In genomic region chr16:10408824-10409381, GRCh38 we compare ENCODE assay signal across 22 cellular contexts. TPM values are rescaled to one million over a fixed set of nuclear protein-coding genes. Genes with fewer than 3 reads are reported as not detected.
DNase-seq lines count a peak whose midpoint lies in the region; ATAC-seq, FAIRE-seq and TF ChIP-seq lines count a peak whose summit lies in the region.
"Had no signal": no experiment of that assay in that cellular context is flagged by ENCODE, and none has a peak within 500 bp of the region (broad histone marks: within the 10 kb centered on the region; RNA-seq: fewer than 3 reads in every experiment).

No MANE protein-coding gene starts in this region.

- ATAC-seq in natural killer cell treated with Interleukin-12 subunit alpha and Interleukin-12 subunit beta and Interleukin-15 and Interleukin-18, amount 100 ng/mL, for 72 hours = no peak
- ATAC-seq in Right ventricle myocardium inferior (no peak), HG02571 (IDR thresholded peaks at IDR 0.05; ENCODE audit: unreplicated experiment) (no peak)
- ATAC-seq: heart left ventricle; naive thymus-derived CD4-positive, alpha-beta T cell; stimulated activated memory B cell treated with anti-CD40 and anti-IgM and Interleukin-4, amounts not matched to agents 10 μg/mL and 1 μg/mL and 100 μg/mL, for 72 hours had no signal

- WGBS in mammary epithelial cell (ENCODE audit: low coverage, missing lambda C conversion rate) = 73% methylated on average over 8 of the region's 8 CpGs

- H3K27me3 Mint-ChIP-seq in MCF 10A (ENCODE audit: insufficient read depth, unreplicated experiment) = no peaks in the 10 kb centered on the region
- H3K27me3 Mint-ChIP-seq in natural killer cell treated with Interleukin-12 subunit alpha and Interleukin-12 subunit beta and Interleukin-15 and Interleukin-18, amount 100 ng/mL, for 72 hours = no peaks in the 10 kb centered on the region
- H3K27me3 Mint-ChIP-seq: activated CD4-positive, alpha-beta T cell treated with anti-CD3 and anti-CD28 coated beads, Interleukin-2, amount 10 ng/mL, durations not matched to agents 7 days and 5 days; activated naive CD4-positive, alpha-beta T cell treated with anti-CD3 and anti-CD28 coated beads, Interleukin-2, amount 50 U/mL, for 24 hours; central memory CD8-positive, alpha-beta T cell; IgD-negative memory B cell; naive thymus-derived CD4-positive, alpha-beta T cell; stimulated activated memory B cell treated with anti-CD40 and anti-IgM and Interleukin-4, amounts not matched to agents 10 μg/mL and 1 μg/mL and 100 μg/mL, for 72 hours had no signal

- no peaks in the 10 kb centered on the region for H3K4me1 Mint-ChIP-seq in MCF 10A (ENCODE audit: insufficient read depth, unreplicated experiment)
- peaks cover 4 to 17% of the 10 kb centered on the region in 2 donors for H3K4me1 Mint-ChIP-seq in natural killer cell treated with Interleukin-12 subunit alpha and Interleukin-12 subunit beta and Interleukin-15 and Interleukin-18, amount 100 ng/mL, for 72 hours (ENCODE audit: low read depth in 2 of 2)

- no peaks in the 10 kb centered on the region for H3K36me3 ChIP-seq in mammary epithelial cell (ENCODE audit: insufficient read depth, low read length)
- H3K36me3 ChIP-seq in endothelial cell of umbilical vein (ENCODE audit: control insufficient read depth in 2 of 2, extremely low read depth in 1 of 2, insufficient read depth in 2 of 2, low read length in 2 of 2) = no peaks in the 10 kb centered on the region
- H3K36me3 ChIP-seq: ascending aorta had no signal

- intact Hi-C loops in MCF 10A (cut with micrococcal nuclease) (no loop called here), mammary epithelial cell (cut with micrococcal nuclease) (no loop called here), endothelial cell of umbilical vein (cut with micrococcal nuclease) (no loop called here), Right ventricle myocardium inferior (cut with DNase I) (no loop called here)

- no peak for TF ChIP-seq POLR2A in endothelial cell of umbilical vein (IDR thresholded peaks at IDR 0.05; ENCODE audit: low read depth, low read length)

- no peaks in the 10 kb centered on the region for H3K79me2 ChIP-seq in mammary epithelial cell (ENCODE audit: insufficient read depth, low read length)
- H3K79me2 ChIP-seq in endothelial cell of umbilical vein (ENCODE audit: control insufficient read depth, insufficient read depth, low read length) = no peaks in the 10 kb centered on the region

- no peak overlapping the region for H3K27ac ChIP-seq in mammary epithelial cell (ENCODE audit: insufficient read depth, low read depth, low read length)
- no peak overlapping the region for H3K27ac ChIP-seq in endothelial cell of umbilical vein (ENCODE audit: insufficient read depth, low read depth, low read length)
- H3K27ac ChIP-seq: ascending aorta; BLaER1 treated with 17β-estradiol and CSF1 and Interleukin-3, amounts not matched to agents 10 nM and 100 nM; heart left ventricle had no signal

- H3K9me1 ChIP-seq in endothelial cell of umbilical vein (replicated peaks; ENCODE audit: control insufficient read depth, extremely low read depth, insufficient read depth, low read length) = no peaks in the 10 kb centered on the region

- H4K20me1 ChIP-seq in mammary epithelial cell (ENCODE audit: insufficient read depth, low read length) (no peaks in the 10 kb centered on the region), endothelial cell of umbilical vein (replicated peaks; ENCODE audit: control insufficient read depth, extremely low read depth, insufficient read depth, low read length) (no peaks in the 10 kb centered on the region)
- H4K20me1 ChIP-seq: BLaER1 treated with 17β-estradiol and CSF1 and Interleukin-3, amounts not matched to agents 10 nM and 100 nM had no signal

- H3K4me1 ChIP-seq in mammary epithelial cell (ENCODE audit: insufficient read depth, low read length) (no peaks in the 10 kb centered on the region), endothelial cell of umbilical vein (ENCODE audit: control insufficient read depth, extremely low read depth, insufficient read depth, low read length) (peaks cover 11% of the 10 kb centered on the region)
- H3K4me1 ChIP-seq: ascending aorta; BLaER1 treated with 17β-estradiol and CSF1 and Interleukin-3, amounts not matched to agents 10 nM and 100 nM had no signal

- CTCF ChIA-PET in MCF 10A (lab: Yijun Ruan, JAX) (no interaction called here), mammary epithelial cell (lab: Charles Lee; ENCODE audit: low non-redundant PET) (no interaction called here), endothelial cell of umbilical vein (lab: Charles Lee) (no interaction called here)

- H3K9me3 Mint-ChIP-seq in MCF 10A (ENCODE audit: unreplicated experiment) = peaks cover 28% of the 10 kb centered on the region
- H3K9me3 Mint-ChIP-seq in natural killer cell treated with Interleukin-12 subunit alpha and Interleukin-12 subunit beta and Interleukin-15 and Interleukin-18, amount 100 ng/mL, for 72 hours = peaks cover 37% of the 10 kb centered on the region

- H3K4me3 Mint-ChIP-seq in MCF 10A (ENCODE audit: unreplicated experiment) = no peak overlapping the region
- no peak overlapping the region for H3K4me3 Mint-ChIP-seq in natural killer cell treated with Interleukin-12 subunit alpha and Interleukin-12 subunit beta and Interleukin-15 and Interleukin-18, amount 100 ng/mL, for 72 hours
- H3K4me3 Mint-ChIP-seq: activated CD4-positive, alpha-beta T cell treated with anti-CD3 and anti-CD28 coated beads, Interleukin-2, amount 10 ng/mL, durations not matched to agents 7 days and 5 days; activated naive CD4-positive, alpha-beta T cell treated with anti-CD3 and anti-CD28 coated beads, Interleukin-2, amount 50 U/mL, for 24 hours; central memory CD8-positive, alpha-beta T cell; IgD-negative memory B cell; stimulated activated memory B cell treated with anti-CD40 and anti-IgM and Interleukin-4, amounts not matched to agents 10 μg/mL and 1 μg/mL and 100 μg/mL, for 72 hours had no signal

- no peak overlapping the region for H3K27ac Mint-ChIP-seq in MCF 10A (ENCODE audit: low read depth, unreplicated experiment)
- no peak overlapping the region for H3K27ac Mint-ChIP-seq in natural killer cell treated with Interleukin-12 subunit alpha and Interleukin-12 subunit beta and Interleukin-15 and Interleukin-18, amount 100 ng/mL, for 72 hours
- H3K27ac Mint-ChIP-seq: activated CD4-positive, alpha-beta T cell treated with anti-CD3 and anti-CD28 coated beads, Interleukin-2, amount 10 ng/mL, durations not matched to agents 7 days and 5 days; activated naive CD4-positive, alpha-beta T cell treated with anti-CD3 and anti-CD28 coated beads, Interleukin-2, amount 50 U/mL, for 24 hours; stimulated activated memory B cell treated with anti-CD40 and anti-IgM and Interleukin-4, amounts not matched to agents 10 μg/mL and 1 μg/mL and 100 μg/mL, for 72 hours had no signal

- H2AFZ ChIP-seq in mammary epithelial cell (ENCODE audit: low read depth, low read length) = no peak overlapping the region
- H2AFZ ChIP-seq in endothelial cell of umbilical vein (ENCODE audit: low read depth, low read length) = no peak overlapping the region

- dilution Hi-C loops in mammary epithelial cell (cut with HindIII; ENCODE audit: low sequenced_read_pairs) = no loop called here
- dilution Hi-C loops in endothelial cell of umbilical vein (cut with MboI; ENCODE audit: extremely low pct_ligation_motif_present, low sequenced_read_pairs) = no loop called here

- peaks cover 11% of the 10 kb centered on the region for H3K9me3 ChIP-seq in mammary epithelial cell (replicated peaks; ENCODE audit: insufficient read depth, low read length)
- H3K9me3 ChIP-seq in endothelial cell of umbilical vein (replicated peaks; ENCODE audit: control insufficient read depth, insufficient read depth, low read length) = no peaks in the 10 kb centered on the region

- DNase-seq in MCF 10A (ENCODE audit: unreplicated experiment) = peak; percentile 8
- no peak for DNase-seq in mammary epithelial cell
- peak; percentile 5 for DNase-seq in RPMI7951 (ENCODE audit: low read depth)
- DNase-seq in endothelial cell of umbilical vein (ENCODE audit: low read depth, low spot score) = peak; percentile 8
- DNase-seq in natural killer cell treated with Interleukin-12 subunit alpha and Interleukin-12 subunit beta and Interleukin-15 and Interleukin-18, amount 100 ng/mL, for 72 hours (ENCODE audit: low spot score) = no peak
- DNase-seq in Right ventricle myocardium inferior (ENCODE audit: missing footprints) = no peak
- no peak for DNase-seq in D721Med (ENCODE audit: insufficient read length, low spot score)
- DNase-seq: activated CD4-positive, alpha-beta T cell treated with anti-CD3 and anti-CD28 coated beads, Interleukin-2, amount 10 ng/mL, durations not matched to agents 7 days and 5 days; heart left ventricle; naive thymus-derived CD4-positive, alpha-beta T cell; NCI-H1694; NCI-H2171 treated with DMSO at 0.1 percent for 48 hours; NCI-H526 treated with DMSO at 0.1 percent for 48 hours; stimulated activated CD4-positive, alpha-beta T cell treated with anti-CD3 and anti-CD28 coated beads, Interleukin-4, amount 100 ng/mL, for 1 hour had no signal

- H3K27me3 ChIP-seq in mammary epithelial cell (ENCODE audit: insufficient read depth, low read length) (no peaks in the 10 kb centered on the region), endothelial cell of umbilical vein (ENCODE audit: control insufficient read depth in 2 of 2, insufficient read depth in 2 of 2, low read length in 2 of 2) (no peaks in the 10 kb centered on the region)
- H3K27me3 ChIP-seq: ascending aorta; BLaER1 treated with 17β-estradiol and CSF1 and Interleukin-3, amounts not matched to agents 10 nM and 100 nM; heart left ventricle had no signal

- BruUV-seq in MCF 10A (replicated peaks; lab: Mats Ljungman, UMichigan) (no TSS peak), mammary epithelial cell (replicated peaks; lab: Mats Ljungman, UMichigan) (no TSS peak), endothelial cell of umbilical vein (replicated peaks; lab: Mats Ljungman, UMichigan) (no TSS peak)

- FAIRE-seq in endothelial cell of umbilical vein (lab: Jason Lieb, UNC) = no peak
- no peak for FAIRE-seq in D721Med (lab: Jason Lieb, UNC)
- FAIRE-seq: GM19239 had no signal

- POLR2A ChIA-PET in MCF 10A (lab: Yijun Ruan, JAX) = no interaction called here
- POLR2A ChIA-PET in endothelial cell of umbilical vein (lab: Charles Lee) = no interaction called here

- H3K4me3 ChIP-seq in mammary epithelial cell (replicated peaks in 1 of 3; ENCODE audit: insufficient read depth in 1 of 3, low read depth in 2 of 3, low read length in 3 of 3) = no peak overlapping the region
- H3K4me3 ChIP-seq in endothelial cell of umbilical vein (replicated peaks in 1 of 3; ENCODE audit: insufficient read depth in 1 of 3, low read depth in 1 of 3, low read length in 3 of 3) = no peak overlapping the region
- H3K4me3 ChIP-seq: ascending aorta, heart left ventricle had no signal

- no peak for TF ChIP-seq CTCF in MCF 10A (IDR thresholded peaks at IDR 0.05; ENCODE audit: unreplicated experiment)
- no peak for TF ChIP-seq CTCF in mammary epithelial cell (conservative IDR thresholded peaks at IDR 0.05 in 1 of 2, IDR thresholded peaks at IDR 0.05 in 1 of 2; ENCODE audit: extremely low read depth in 1 of 2, insufficient read depth in 1 of 2, low read depth in 1 of 2, low read length in 2 of 2)
- no peak for TF ChIP-seq CTCF in endothelial cell of umbilical vein (IDR thresholded peaks at IDR 0.05; ENCODE audit: extremely low read depth in 1 of 2, insufficient read depth in 1 of 2, low read depth in 1 of 2, low read length in 2 of 2)
- TF ChIP-seq CTCF in D721Med (IDR thresholded peaks at IDR 0.05; ENCODE audit: insufficient read depth, missing control alignments) = no peak

- H3K4me2 ChIP-seq in mammary epithelial cell (ENCODE audit: insufficient read depth, low read depth, low read length) = no peak overlapping the region
- no peak overlapping the region for H3K4me2 ChIP-seq in endothelial cell of umbilical vein (ENCODE audit: insufficient read depth, low read length)
- H3K4me2 ChIP-seq: BLaER1 treated with 17β-estradiol and CSF1 and Interleukin-3, amounts not matched to agents 10 nM and 100 nM had no signal

- in situ Hi-C loops in mammary epithelial cell (cut with MboI; ENCODE audit: low sequenced_read_pairs in 2 of 2) = no loop called here

- H3K36me3 Mint-ChIP-seq in MCF 10A (ENCODE audit: insufficient read depth, unreplicated experiment) = peaks cover 21% of the 10 kb centered on the region
- H3K36me3 Mint-ChIP-seq in natural killer cell treated with Interleukin-12 subunit alpha and Interleukin-12 subunit beta and Interleukin-15 and Interleukin-18, amount 100 ng/mL, for 72 hours = peaks cover 65% of the 10 kb centered on the region

- H3K9ac ChIP-seq in mammary epithelial cell (ENCODE audit: insufficient read depth, low read length) (no peak overlapping the region), endothelial cell of umbilical vein (replicated peaks; ENCODE audit: extremely low read depth, insufficient read depth, low read length) (no peak overlapping the region)
- H3K9ac ChIP-seq: BLaER1 treated with 17β-estradiol and CSF1 and Interleukin-3, amounts not matched to agents 10 nM and 100 nM had no signal

RNA-seq across cellular contexts. Expression of gene ATF7IP2, which starts 23.0 kb away (rescaled TPM):
- total RNA-seq in MCF 10A (2022) (4.8 and 6.5 TPM in 2 replicates), mammary epithelial cell (10 to 100 TPM in 1 of 2 donors, 1 to 10 TPM in 1; 6.8 to 10.0 TPM), endothelial cell of umbilical vein (13.0 and 14.6 TPM in 2 replicates), Right ventricle myocardium inferior (43.0 TPM)
- polyA plus RNA-seq in mammary epithelial cell (2.3 TPM), endothelial cell of umbilical vein (8.1 and 9.7 TPM in 2 replicates)
- polyA minus RNA-seq in mammary epithelial cell (not detected), endothelial cell of umbilical vein (18.7 and 26.9 TPM in 2 replicates)
- total RNA-seq in RPMI7951 (2014; rRNA removed; shearing (Covaris generic)) = 14.6 and 14.9 TPM in 2 replicates
- polyA plus RNA-seq in endothelial cell of umbilical vein (2011; cell fraction: cytosol; rRNA removed) = 9.0 and 9.9 TPM in 2 replicates
- polyA plus RNA-seq in endothelial cell of umbilical vein (2011; cell fraction: nucleus; rRNA removed) = 33.0 and 47.2 TPM in 2 replicates
- 9.6 and 10.6 TPM in 2 replicates for polyA plus RNA-seq in endothelial cell of umbilical vein (2012)
- polyA minus RNA-seq in endothelial cell of umbilical vein (2011; cell fraction: cytosol; rRNA and poly(A)+ RNA removed) = not detected
- 26.8 and 40.1 TPM in 2 replicates for polyA minus RNA-seq in endothelial cell of umbilical vein (2011; cell fraction: nucleus; rRNA and poly(A)+ RNA removed)
- 10 to 100 TPM; 23.0 to 33.2 TPM for total RNA-seq in natural killer cell treated with Interleukin-12 subunit alpha and Interleukin-12 subunit beta and Interleukin-15 and Interleukin-18, amount 100 ng/mL, for 72 hours
- total RNA-seq: ascending aorta had no signal

Comparison
In these comparisons a context has a peak if more than half of its experiments do, and no peak if none do; other contexts are left out.
1. DNase-seq: peak in MCF 10A (single experiment), RPMI7951 (single experiment) and endothelial cell of umbilical vein (single experiment); none in mammary epithelial cell (single experiment), natural killer cell treated with Interleukin-12 subunit alpha and Interleukin-12 subunit beta and Interleukin-15 and Interleukin-18, amount 100 ng/mL, for 72 hours (single experiment), Right ventricle myocardium inferior (single experiment) and D721Med (single experiment).